Comparison of ENCODE assay signal across 14 cellular contexts in the genomic region with DNA sequence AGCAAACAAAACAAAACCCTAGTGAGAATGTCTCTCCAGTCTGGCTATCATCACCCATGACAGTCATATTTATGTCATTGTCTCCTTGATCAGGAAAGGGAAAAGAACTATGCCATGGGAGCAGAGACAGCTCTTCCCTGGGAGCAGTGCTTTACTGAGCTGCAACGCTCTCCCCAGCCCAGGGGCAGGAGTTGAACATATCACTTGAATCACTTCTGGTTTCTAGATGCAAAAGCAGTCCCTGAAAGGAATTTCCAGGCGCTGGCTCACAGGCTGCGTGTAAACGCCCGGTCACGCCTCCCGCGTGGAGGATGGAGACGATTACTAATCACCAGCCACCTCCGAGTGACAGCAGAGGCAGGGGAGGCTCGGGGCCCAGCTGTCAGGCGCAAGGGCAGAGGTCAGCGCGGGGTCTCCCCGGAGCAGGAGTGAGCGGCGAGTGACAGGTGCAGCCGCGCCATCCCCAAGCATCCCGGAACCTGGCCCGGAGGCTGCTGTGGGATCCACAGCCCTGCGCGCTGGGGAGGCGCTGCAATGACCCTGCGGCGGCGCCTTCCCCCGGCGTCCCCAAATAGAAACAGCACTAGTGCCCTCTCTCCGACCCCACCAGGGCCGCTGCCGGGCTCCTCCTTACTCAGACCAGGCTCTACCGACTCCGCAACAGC. TPM values are rescaled to one million over a fixed set of nuclear protein-coding genes. Genes with fewer than 3 reads are reported as not detected.
DNase-seq lines count a peak whose midpoint lies in the region; ATAC-seq and TF ChIP-seq lines count a peak whose summit lies in the region.
"Had no signal": no experiment of that assay in that cellular context is flagged by ENCODE, and none has a peak within 500 bp of the region (broad histone marks: within the 10 kb centered on the region; RNA-seq: fewer than 3 reads in every experiment).

No MANE protein-coding gene starts in this region.

- intact Hi-C loops in activated T-helper 1 cell treated with anti-CD3 and anti-CD28 coated beads, Interleukin-12 subunit alpha, Interleukin-12 subunit beta, Interleukin-2, Interleukin-4 antibody, amounts not matched to agents 30 ng/mL and 10 ng/mL and 1 ng/mL, durations not matched to agents 14 hours and 24 hours and 36 hours (cut with micrococcal nuclease): loop anchor here (5.0 kb wide), 1 partner anchor 898 kb away; no protein-coding TSS in a partner anchor

- no peaks in the 10 kb centered on the region for H3K36me3 Mint-ChIP-seq in activated T-helper 1 cell treated with anti-CD3 and anti-CD28 coated beads, Interleukin-12 subunit alpha, Interleukin-12 subunit beta, Interleukin-2, Interleukin-4 antibody, amounts not matched to agents 30 ng/mL and 10 ng/mL and 1 ng/mL, durations not matched to agents 14 hours and 24 hours and 36 hours (ENCODE audit: low read depth)
- H3K36me3 Mint-ChIP-seq: stimulated activated effector memory CD8-positive, alpha-beta T cell treated with anti-CD3 and anti-CD28 coated beads, Interleukin-12 subunit alpha, Interleukin-12 subunit beta, amount 100 ng/mL, for 72 hours had no signal

- no peak overlapping the region for H3K4me3 Mint-ChIP-seq in activated T-helper 1 cell treated with anti-CD3 and anti-CD28 coated beads, Interleukin-12 subunit alpha, Interleukin-12 subunit beta, Interleukin-2, Interleukin-4 antibody, amounts not matched to agents 30 ng/mL and 10 ng/mL and 1 ng/mL, durations not matched to agents 14 hours and 24 hours and 36 hours
- H3K4me3 Mint-ChIP-seq: activated T-cell treated with anti-CD3 and anti-CD28 coated beads, Interleukin-2, amount 50 U/mL, for 72 hours; stimulated activated effector memory CD8-positive, alpha-beta T cell treated with anti-CD3 and anti-CD28 coated beads, Interleukin-12 subunit alpha, Interleukin-12 subunit beta, amount 100 ng/mL, for 72 hours had no signal

- H3K4me3 ChIP-seq in coronary artery: peak overlapping the region; percentile 70

- peak; percentile 11 for DNase-seq in GM03348 (ENCODE audit: low spot score)
- no peak for DNase-seq in coronary artery (ENCODE audit: low spot score)
- DNase-seq in iPS-NIHi7 (ENCODE audit: extremely low spot score): peak; percentile 60
- DNase-seq in renal cortical epithelial cell (ENCODE audit: low read depth): peak; percentile 19
- DNase-seq in effector CD8-positive, alpha-beta T cell (lab: John Stamatoyannopoulos, UW): no peak
- no peak for DNase-seq in activated T-helper 1 cell treated with anti-CD3 and anti-CD28 coated beads, Interleukin-12 subunit alpha, Interleukin-12 subunit beta, Interleukin-2, Interleukin-4 antibody, amounts not matched to agents 30 ng/mL and 10 ng/mL and 1 ng/mL, durations not matched to agents 14 hours and 24 hours and 36 hours (ENCODE audit: low spot score)
- DNase-seq in D341Med (ENCODE audit: low spot score): no peak
- DNase-seq: activated T-cell treated with anti-CD3 and anti-CD28 coated beads, Interleukin-2, amount 50 U/mL, for 72 hours; AML-193; NCI-H2081 treated with DMSO at 0.1 percent for 48 hours; WERI-Rb-1 had no signal

- H3K27ac ChIP-seq in coronary artery: no peak overlapping the region
- H3K27ac ChIP-seq: WERI-Rb-1 had no signal

- peaks cover 3% of the 10 kb centered on the region for H3K27me3 Mint-ChIP-seq in activated T-helper 1 cell treated with anti-CD3 and anti-CD28 coated beads, Interleukin-12 subunit alpha, Interleukin-12 subunit beta, Interleukin-2, Interleukin-4 antibody, amounts not matched to agents 30 ng/mL and 10 ng/mL and 1 ng/mL, durations not matched to agents 14 hours and 24 hours and 36 hours (ENCODE audit: insufficient read depth)

- ATAC-seq in HG02798 (IDR thresholded peaks at IDR 0.05; ENCODE audit: poor library complexity, unreplicated experiment): no peak
- ATAC-seq: activated T-cell treated with anti-CD3 and anti-CD28 coated beads, Interleukin-2, amount 50 U/mL, for 72 hours; stimulated activated effector memory CD8-positive, alpha-beta T cell treated with anti-CD3 and anti-CD28 coated beads, Interleukin-12 subunit alpha, Interleukin-12 subunit beta, amount 100 ng/mL, for 72 hours had no signal

- no peak overlapping the region for H3K27ac Mint-ChIP-seq in activated T-helper 1 cell treated with anti-CD3 and anti-CD28 coated beads, Interleukin-12 subunit alpha, Interleukin-12 subunit beta, Interleukin-2, Interleukin-4 antibody, amounts not matched to agents 30 ng/mL and 10 ng/mL and 1 ng/mL, durations not matched to agents 14 hours and 24 hours and 36 hours
- H3K27ac Mint-ChIP-seq: activated T-cell treated with anti-CD3 and anti-CD28 coated beads, Interleukin-2, amount 50 U/mL, for 72 hours; stimulated activated effector memory CD8-positive, alpha-beta T cell treated with anti-CD3 and anti-CD28 coated beads, Interleukin-12 subunit alpha, Interleukin-12 subunit beta, amount 100 ng/mL, for 72 hours had no signal

- TF ChIP-seq CTCF in coronary artery (IDR thresholded peaks at IDR 0.05): no peak

- H3K9me3 Mint-ChIP-seq in activated T-helper 1 cell treated with anti-CD3 and anti-CD28 coated beads, Interleukin-12 subunit alpha, Interleukin-12 subunit beta, Interleukin-2, Interleukin-4 antibody, amounts not matched to agents 30 ng/mL and 10 ng/mL and 1 ng/mL, durations not matched to agents 14 hours and 24 hours and 36 hours: no peaks in the 10 kb centered on the region

- no peaks in the 10 kb centered on the region for H3K4me1 Mint-ChIP-seq in activated T-helper 1 cell treated with anti-CD3 and anti-CD28 coated beads, Interleukin-12 subunit alpha, Interleukin-12 subunit beta, Interleukin-2, Interleukin-4 antibody, amounts not matched to agents 30 ng/mL and 10 ng/mL and 1 ng/mL, durations not matched to agents 14 hours and 24 hours and 36 hours (ENCODE audit: low read depth)
- H3K4me1 Mint-ChIP-seq: stimulated activated effector memory CD8-positive, alpha-beta T cell treated with anti-CD3 and anti-CD28 coated beads, Interleukin-12 subunit alpha, Interleukin-12 subunit beta, amount 100 ng/mL, for 72 hours had no signal

RNA-seq across cellular contexts. Expression of gene DCLK1, which starts 23.5 kb away (rescaled TPM):
- total RNA-seq in renal cortical epithelial cell: 12.0 and 12.2 TPM in 2 replicates
- total RNA-seq in activated T-helper 1 cell treated with anti-CD3 and anti-CD28 coated beads, Interleukin-12 subunit alpha, Interleukin-12 subunit beta, Interleukin-2, Interleukin-4 antibody, amounts not matched to agents 30 ng/mL and 10 ng/mL and 1 ng/mL, durations not matched to agents 14 hours and 24 hours and 36 hours: not detected in 2 replicates
- total RNA-seq: activated T-cell treated with anti-CD3 and anti-CD28 coated beads, Interleukin-2, amount 50 U/mL, for 72 hours had no signal

RNA-seq across cellular contexts. Expression of gene SOHLH2, which starts 59.7 kb away (rescaled TPM):
- total RNA-seq in renal cortical epithelial cell: 0.10 and 0.69 TPM in 2 replicates
- not detected in 2 replicates for total RNA-seq in activated T-helper 1 cell treated with anti-CD3 and anti-CD28 coated beads, Interleukin-12 subunit alpha, Interleukin-12 subunit beta, Interleukin-2, Interleukin-4 antibody, amounts not matched to agents 30 ng/mL and 10 ng/mL and 1 ng/mL, durations not matched to agents 14 hours and 24 hours and 36 hours
- total RNA-seq: activated T-cell treated with anti-CD3 and anti-CD28 coated beads, Interleukin-2, amount 50 U/mL, for 72 hours; RPMI7951 had no signal

Comparison
In these comparisons a context has a peak if more than half of its experiments do, and no peak if none do; other contexts are left out.
1. DNase-seq: peak in GM03348 (single experiment), iPS-NIHi7 (single experiment) and renal cortical epithelial cell (single experiment); none in coronary artery (single experiment), effector CD8-positive, alpha-beta T cell (single experiment), activated T-helper 1 cell treated with anti-CD3 and anti-CD28 coated beads, Interleukin-12 subunit alpha, Interleukin-12 subunit beta, Interleukin-2, Interleukin-4 antibody, amounts not matched to agents 30 ng/mL and 10 ng/mL and 1 ng/mL, durations not matched to agents 14 hours and 24 hours and 36 hours (single experiment) and D341Med (single experiment).
2. RNA of gene DCLK1, which starts 23.5 kb away (total RNA-seq): 12.0 to 12.2 TPM in renal cortical epithelial cell; not detected in activated T-helper 1 cell treated with anti-CD3 and anti-CD28 coated beads, Interleukin-12 subunit alpha, Interleukin-12 subunit beta, Interleukin-2, Interleukin-4 antibody, amounts not matched to agents 30 ng/mL and 10 ng/mL and 1 ng/mL, durations not matched to agents 14 hours and 24 hours and 36 hours; every median in the first group is over 10 times any median in the second.